ENCODE assay signal across 16 cellular contexts in genomic region chr2:96253006-96253405, GRCh38. TPM values are rescaled to one million over a fixed set of nuclear protein-coding genes. Genes with fewer than 3 reads are reported as not detected.
DNase-seq lines count a peak whose midpoint lies in the region; ATAC-seq, FAIRE-seq and TF ChIP-seq lines count a peak whose summit lies in the region.
"Had no signal": no experiment of that assay in that cellular context is flagged by ENCODE, and none has a peak within 500 bp of the region (broad histone marks: within the 10 kb centered on the region; RNA-seq: fewer than 3 reads in every experiment).

No MANE protein-coding gene starts in this region.

- ATAC-seq in effector memory CD8-positive, alpha-beta T cell (replicated peaks): no peak
- ATAC-seq in HepG2: peak; percentile 88
- ATAC-seq: Panc1 had no signal

- intact Hi-C loops in breast epithelium (cut with DNase I; ENCODE audit: low total_unique reads): no loop called here
- intact Hi-C loops in mammary epithelial cell (cut with micrococcal nuclease): no loop called here
- intact Hi-C loops in HepG2 (cut with micrococcal nuclease; ENCODE audit: unreplicated experiment): loop anchor here (1.0 to 5.0 kb wide), 2 partner anchors 12 to 254 kb away; partner anchors contain the start of genes NEURL3 and TMEM127
- intact Hi-C loops in spleen (cut with DNase I; ENCODE audit: low total_unique reads): no loop called here

- H3K27me3 Mint-ChIP-seq in effector memory CD8-positive, alpha-beta T cell: no peaks in the 10 kb centered on the region

- 50% methylated on average over 7 of the region's 7 CpGs for WGBS in mammary epithelial cell (ENCODE audit: low coverage, missing lambda C conversion rate)
- 18% methylated on average over 4 of the region's 7 CpGs for WGBS in HepG2 (ENCODE audit: low lambda C conversion rate)
- 78 to 89% (median 85%) methylated on average over 6 to 7 of the region's 7 CpGs for WGBS in spleen, 5 donors

- peaks cover 66% of the 10 kb centered on the region for H3K36me3 Mint-ChIP-seq in effector memory CD8-positive, alpha-beta T cell (ENCODE audit: insufficient read depth)

- DNase-seq in breast epithelium (ENCODE audit: low spot score in 2 of 2) (no peak), mammary epithelial cell (no peak), HepG2 (ENCODE audit: low spot score) (peak; percentile 43), spleen (no peak), NCI-H2107 treated with DMSO at 0.1 percent for 48 hours (lab: John Stamatoyannopoulos, UW; ENCODE audit: unreplicated experiment) (no peak), HuH-7.5 (ENCODE audit: low spot score) (no peak), NCI-H446 treated with DMSO at 0.1 percent for 48 hours (lab: John Stamatoyannopoulos, UW) (no peak)
- DNase-seq in effector memory CD8-positive, alpha-beta T cell: no peak
- DNase-seq: DMS 273 treated with DMSO at 0.1 percent for 48 hours, IMR-90, NCI-H1417, NCI-H1930, NCI-H510A treated with DMSO at 0.1 percent for 48 hours had no signal

- TF ChIP-seq CTCF in breast epithelium (IDR thresholded peaks at IDR 0.05): no peak
- TF ChIP-seq CTCF in mammary epithelial cell (conservative IDR thresholded peaks at IDR 0.05 in 1 of 2, IDR thresholded peaks at IDR 0.05 in 1 of 2; ENCODE audit: extremely low read depth in 1 of 2, insufficient read depth in 1 of 2, low read depth in 1 of 2, low read length in 2 of 2): no peak
- peak; percentile 81 for TF ChIP-seq CTCF in HepG2 (CRISPR knock-in tag; IDR thresholded peaks at IDR 0.05)
- TF ChIP-seq CTCF in spleen (IDR thresholded peaks at IDR 0.05 in 8 of 11, conservative IDR thresholded peaks at IDR 0.05 in 3 of 11): no peak

- no peak overlapping the region for H3K4me3 ChIP-seq in breast epithelium
- no peak overlapping the region for H3K4me3 ChIP-seq in mammary epithelial cell (replicated peaks in 1 of 3; ENCODE audit: insufficient read depth in 1 of 3, low read depth in 2 of 3, low read length in 3 of 3)
- H3K4me3 ChIP-seq in HepG2 (replicated peaks in 1 of 3; ENCODE audit: insufficient read depth in 1 of 3, low read depth in 2 of 3, low read length in 3 of 3): no peak overlapping the region
- H3K4me3 ChIP-seq in spleen: no peak overlapping the region

- in situ Hi-C loops in mammary epithelial cell (cut with MboI; ENCODE audit: low sequenced_read_pairs in 2 of 2) (loop anchor here in 1 of 2 donors (25.0 kb wide), 1 partner anchor 241 kb away; no protein-coding TSS in a partner anchor), HepG2 (cut with HindIII; ENCODE audit: extremely low pct_ligation_motif_present, low pct_unique_long_range_greater_than_20kb) (no loop called here)

- peaks cover 13 to 19% of the 10 kb centered on the region in 2 donors for H3K4me1 Mint-ChIP-seq in effector memory CD8-positive, alpha-beta T cell (ENCODE audit: low read depth in 2 of 2)

- H3K4me2 ChIP-seq in mammary epithelial cell (ENCODE audit: insufficient read depth, low read depth, low read length) (no peak overlapping the region), HepG2 (ENCODE audit: low read depth, low read length) (no peak overlapping the region)

- peaks cover 11% of the 10 kb centered on the region for H3K36me3 ChIP-seq in breast epithelium
- H3K36me3 ChIP-seq in mammary epithelial cell (ENCODE audit: insufficient read depth, low read length): peaks cover 9% of the 10 kb centered on the region
- H3K36me3 ChIP-seq in HepG2 (replicated peaks in 1 of 2; ENCODE audit: control insufficient read depth in 1 of 2, insufficient read depth in 2 of 2, low read length in 2 of 2): peaks cover 25 to 43% of the 10 kb centered on the region in 2 experiments
- peaks cover 2 to 76% (median 45%) of the 10 kb centered on the region in 6 donors for H3K36me3 ChIP-seq in spleen

- TF ChIP-seq POLR2A in breast epithelium (IDR thresholded peaks at IDR 0.05): no peak
- no peak for TF ChIP-seq POLR2A in HepG2 (IDR thresholded peaks at IDR 0.05; ENCODE audit: insufficient read depth in 1 of 2, low read depth in 2 of 2, low read length in 2 of 2)
- TF ChIP-seq POLR2A in spleen (IDR thresholded peaks at IDR 0.05): no peak

- POLR2A ChIA-PET in HepG2 (lab: Yijun Ruan, JAX): interaction anchor here (0.6 to 6.5 kb wide), 5 partner anchors 8 to 44 kb away, joined by 3 to 63 read pairs (median 9); partner anchors contain the start of genes CIAO1, STARD7 and TMEM127

- H3K9me3 ChIP-seq in breast epithelium: no peaks in the 10 kb centered on the region
- H3K9me3 ChIP-seq in mammary epithelial cell (replicated peaks; ENCODE audit: insufficient read depth, low read length): no peaks in the 10 kb centered on the region
- H3K9me3 ChIP-seq in HepG2 (ENCODE audit: low read length): no peaks in the 10 kb centered on the region
- H3K9me3 ChIP-seq in spleen: no peaks in the 10 kb centered on the region

- H3K4me1 ChIP-seq in breast epithelium (no peaks in the 10 kb centered on the region), mammary epithelial cell (ENCODE audit: insufficient read depth, low read length) (no peaks in the 10 kb centered on the region), HepG2 (ENCODE audit: insufficient read depth, low read length) (peaks cover 31% of the 10 kb centered on the region), spleen (peaks cover 51 to 98% (median 84%) of the 10 kb centered on the region in 6 donors)

- H3K27ac ChIP-seq in breast epithelium (peak overlapping the region; percentile 10 to 31), mammary epithelial cell (ENCODE audit: insufficient read depth, low read depth, low read length) (no peak overlapping the region), HepG2 (ENCODE audit: extremely low read length, insufficient read depth, low read length) (peak overlapping the region; percentile 50), spleen (peak overlapping the region in 6 of 8 donors; percentile 29 to 99 (median 90))
- H3K27ac ChIP-seq: 22Rv1 had no signal

- no peak overlapping the region for H3K4me3 Mint-ChIP-seq in effector memory CD8-positive, alpha-beta T cell

- CTCF ChIA-PET in mammary epithelial cell (lab: Charles Lee; ENCODE audit: low non-redundant PET): no interaction called here
- CTCF ChIA-PET in HepG2 (lab: Yijun Ruan, JAX; ENCODE audit: low intra/inter-chr PET ratio, low total read pairs): interaction anchor here (2.4 to 3.2 kb wide), 2 partner anchors 12 to 14 kb away, joined by 16 to 19 read pairs; partner anchors contain the start of genes CIAO1 and TMEM127

- dilution Hi-C loops in mammary epithelial cell (cut with HindIII; ENCODE audit: low sequenced_read_pairs): no loop called here

- H2AFZ ChIP-seq in mammary epithelial cell (ENCODE audit: low read depth, low read length) (no peak overlapping the region), HepG2 (ENCODE audit: low read length) (no peak overlapping the region)

- H4K20me1 ChIP-seq in mammary epithelial cell (ENCODE audit: insufficient read depth, low read length) (no peaks in the 10 kb centered on the region), HepG2 (ENCODE audit: insufficient read depth, low read length) (no peaks in the 10 kb centered on the region)

- no peak for TF ChIP-seq EP300 in HepG2 (IDR thresholded peaks at IDR 0.05; ENCODE audit: low read depth in 2 of 2, low read length in 2 of 2)
- no peak for TF ChIP-seq EP300 in HepG2 (CRISPR knock-in tag; IDR thresholded peaks at IDR 0.05; ENCODE audit: borderline replicate concordance)

- FAIRE-seq in HepG2 (lab: Jason Lieb, UNC): peak; percentile 49
- FAIRE-seq: H54 had no signal

- H3K27ac Mint-ChIP-seq in effector memory CD8-positive, alpha-beta T cell: peak overlapping the region; percentile 54 to 57

- H3K27me3 ChIP-seq in breast epithelium (no peaks in the 10 kb centered on the region), mammary epithelial cell (ENCODE audit: insufficient read depth, low read length) (no peaks in the 10 kb centered on the region), HepG2 (ENCODE audit: control insufficient read depth in 1 of 2, insufficient read depth in 2 of 2, low read length in 2 of 2) (no peaks in the 10 kb centered on the region), spleen (replicated peaks in 1 of 7) (no peaks in the 10 kb centered on the region)

- H3K9ac ChIP-seq in mammary epithelial cell (ENCODE audit: insufficient read depth, low read length): no peak overlapping the region
- peak overlapping the region; percentile 29 for H3K9ac ChIP-seq in HepG2 (ENCODE audit: insufficient read depth, low read depth, low read length)

- peak; percentile 75 for TF ChIP-seq RAD21 in HepG2 (CRISPR knock-in tag; IDR thresholded peaks at IDR 0.05)

- H3K9me3 Mint-ChIP-seq in effector memory CD8-positive, alpha-beta T cell: no peaks in the 10 kb centered on the region

- H3K79me2 ChIP-seq in mammary epithelial cell (ENCODE audit: insufficient read depth, low read length): peaks cover 10% of the 10 kb centered on the region
- H3K79me2 ChIP-seq in HepG2 (ENCODE audit: insufficient read depth, low read length): peaks cover 13% of the 10 kb centered on the region

- BruUV-seq in mammary epithelial cell (replicated peaks; lab: Mats Ljungman, UMichigan) (no TSS peak), HepG2 (replicated peaks; lab: Mats Ljungman, UMichigan) (no TSS peak)

RNA-seq across cellular contexts. Expression of gene TMEM127, which starts 12.8 kb away (rescaled TPM):
- total RNA-seq in breast epithelium (10 to 100 TPM; 31.1 to 44.5 (median 35.2) TPM), mammary epithelial cell (10 to 100 TPM; 39.9 to 43.8 TPM), HepG2 (2016; rRNA removed; fragmentation: Illumina TruSeq; extraction: Trizol) (15.7 and 21.5 TPM in 2 replicates), spleen (10 to 100 TPM; 61.1 to 83.3 (median 70.0) TPM)
- polyA plus RNA-seq in mammary epithelial cell (47.6 TPM), HepG2 (2011; rRNA removed) (33.9 and 45.2 TPM in 2 replicates), spleen (10 to 100 TPM in 1 of 3 donors, 1 to 10 TPM in 2; 7.5 to 17.3 (median 8.4) TPM)
- 36.5 TPM for polyA minus RNA-seq in mammary epithelial cell
- 1.6 and 1.7 TPM in 2 replicates for total RNA-seq in HepG2 (2016; cell fraction: cytosol; rRNA removed; fragmentation: Illumina TruSeq; extraction: Trizol; ENCODE audit: low read depth)
- 13.2 and 21.0 TPM in 2 replicates for total RNA-seq in HepG2 (2016; cell fraction: insoluble cytoplasmic fraction; rRNA removed; fragmentation: Illumina TruSeq; extraction: Trizol)
- total RNA-seq in HepG2 (2016; cell fraction: membrane; rRNA removed; fragmentation: Illumina TruSeq; extraction: Trizol): 7.2 and 9.0 TPM in 2 replicates
- total RNA-seq in HepG2 (2016; cell fraction: nucleus; rRNA removed; fragmentation: Illumina TruSeq; extraction: Trizol): 18.7 and 20.0 TPM in 2 replicates
- polyA plus RNA-seq in HepG2 (2011; cell fraction: cytosol; rRNA removed): 24.6 and 25.3 TPM in 2 replicates
- polyA plus RNA-seq in HepG2 (2011; cell fraction: nucleus; rRNA removed): 23.8 and 26.6 TPM in 2 replicates
- 18.5 and 22.4 TPM in 2 replicates for polyA plus RNA-seq in HepG2 (2012)
- polyA plus RNA-seq in HepG2 (2016; cell fraction: cytosol; fragmentation: Illumina TruSeq; extraction: Trizol; ENCODE audit: low read depth): 1.5 and 1.9 TPM in 2 replicates
- 13.9 and 16.7 TPM in 2 replicates for polyA plus RNA-seq in HepG2 (2016; cell fraction: insoluble cytoplasmic fraction; fragmentation: Illumina TruSeq; extraction: Trizol; ENCODE audit: low read depth)
- 5.0 and 5.8 TPM in 2 replicates for polyA plus RNA-seq in HepG2 (2016; cell fraction: membrane; fragmentation: Illumina TruSeq; extraction: Trizol; ENCODE audit: low read depth)
- polyA plus RNA-seq in HepG2 (2016; cell fraction: nucleus; fragmentation: Illumina TruSeq; extraction: Trizol; ENCODE audit: insufficient read depth, low read depth): 26.4 and 31.8 TPM in 2 replicates
- 75.3 and 118 TPM in 2 replicates for polyA minus RNA-seq in HepG2 (2011; rRNA and poly(A)+ RNA removed; ENCODE audit: low replicate concordance)
- polyA minus RNA-seq in HepG2 (2011; cell fraction: cytosol; rRNA and poly(A)+ RNA removed): 16.4 and 21.8 TPM in 2 replicates
- 26.3 and 29.3 TPM in 2 replicates for polyA minus RNA-seq in HepG2 (2011; cell fraction: nucleus; rRNA and poly(A)+ RNA removed)

RNA-seq across cellular contexts. Expression of gene CIAO1, which starts 13.0 kb away (rescaled TPM):
- 100 to 1,000 TPM; 119 to 131 (median 127) TPM for total RNA-seq in breast epithelium
- 10 to 100 TPM; 64.5 to 93.9 TPM for total RNA-seq in mammary epithelial cell
- polyA plus RNA-seq in mammary epithelial cell: 92.4 TPM
- 108 TPM for polyA minus RNA-seq in mammary epithelial cell
- 99.3 and 118 TPM in 2 replicates for total RNA-seq in HepG2 (2016; rRNA removed; fragmentation: Illumina TruSeq; extraction: Trizol)
- 14.9 and 15.6 TPM in 2 replicates for total RNA-seq in HepG2 (2016; cell fraction: cytosol; rRNA removed; fragmentation: Illumina TruSeq; extraction: Trizol; ENCODE audit: low read depth)
- total RNA-seq in HepG2 (2016; cell fraction: insoluble cytoplasmic fraction; rRNA removed; fragmentation: Illumina TruSeq; extraction: Trizol): 102 and 121 TPM in 2 replicates
- total RNA-seq in HepG2 (2016; cell fraction: membrane; rRNA removed; fragmentation: Illumina TruSeq; extraction: Trizol): 38.1 and 39.7 TPM in 2 replicates
- 61.9 and 65.1 TPM in 2 replicates for total RNA-seq in HepG2 (2016; cell fraction: nucleus; rRNA removed; fragmentation: Illumina TruSeq; extraction: Trizol)
- 109 and 120 TPM in 2 replicates for polyA plus RNA-seq in HepG2 (2011; rRNA removed)
- 120 and 159 TPM in 2 replicates for polyA plus RNA-seq in HepG2 (2011; cell fraction: cytosol; rRNA removed)
- 110 and 111 TPM in 2 replicates for polyA plus RNA-seq in HepG2 (2011; cell fraction: nucleus; rRNA removed)
- polyA plus RNA-seq in HepG2 (2012): 69.5 and 70.0 TPM in 2 replicates
- polyA plus RNA-seq in HepG2 (2016; cell fraction: cytosol; fragmentation: Illumina TruSeq; extraction: Trizol; ENCODE audit: low read depth): 16.2 and 16.4 TPM in 2 replicates
- polyA plus RNA-seq in HepG2 (2016; cell fraction: insoluble cytoplasmic fraction; fragmentation: Illumina TruSeq; extraction: Trizol; ENCODE audit: low read depth): 117 and 126 TPM in 2 replicates
- polyA plus RNA-seq in HepG2 (2016; cell fraction: membrane; fragmentation: Illumina TruSeq; extraction: Trizol; ENCODE audit: low read depth): 29.3 and 29.6 TPM in 2 replicates
- 148 and 152 TPM in 2 replicates for polyA plus RNA-seq in HepG2 (2016; cell fraction: nucleus; fragmentation: Illumina TruSeq; extraction: Trizol; ENCODE audit: insufficient read depth, low read depth)
- 225 and 243 TPM in 2 replicates for polyA minus RNA-seq in HepG2 (2011; rRNA and poly(A)+ RNA removed; ENCODE audit: low replicate concordance)
- 65.5 and 66.8 TPM in 2 replicates for polyA minus RNA-seq in HepG2 (2011; cell fraction: cytosol; rRNA and poly(A)+ RNA removed)
- 49.4 and 55.6 TPM in 2 replicates for polyA minus RNA-seq in HepG2 (2011; cell fraction: nucleus; rRNA and poly(A)+ RNA removed)
- total RNA-seq in spleen: 100 to 1,000 TPM in 3 of 7 donors, 10 to 100 TPM in 4; 63.9 to 122 (median 76.7) TPM
- polyA plus RNA-seq in spleen: 10 to 100 TPM; 31.3 to 49.1 (median 39.5) TPM

RNA-seq across cellular contexts. Expression of gene STARD7, which starts 44.4 kb away (rescaled TPM):
- total RNA-seq in breast epithelium (100 to 1,000 TPM in 1 of 3 donors, 10 to 100 TPM in 2; 84.9 to 133 (median 96.3) TPM), mammary epithelial cell (100 to 1,000 TPM in 1 of 2 donors, 10 to 100 TPM in 1; 96.7 to 241 TPM), HepG2 (2016; rRNA removed; fragmentation: Illumina TruSeq; extraction: Trizol) (300 and 332 TPM in 2 replicates), spleen (100 to 1,000 TPM in 5 of 7 donors, 10 to 100 TPM in 2; 89.8 to 174 (median 123) TPM)
- polyA plus RNA-seq in mammary epithelial cell (65.8 TPM), HepG2 (2011; rRNA removed) (67.2 and 88.2 TPM in 2 replicates), spleen (10 to 100 TPM; 45.1 to 73.0 (median 52.2) TPM)
- 90.8 TPM for polyA minus RNA-seq in mammary epithelial cell
- total RNA-seq in HepG2 (2016; cell fraction: cytosol; rRNA removed; fragmentation: Illumina TruSeq; extraction: Trizol; ENCODE audit: low read depth): 45.1 and 56.7 TPM in 2 replicates
- 302 and 329 TPM in 2 replicates for total RNA-seq in HepG2 (2016; cell fraction: insoluble cytoplasmic fraction; rRNA removed; fragmentation: Illumina TruSeq; extraction: Trizol)
- 220 and 258 TPM in 2 replicates for total RNA-seq in HepG2 (2016; cell fraction: membrane; rRNA removed; fragmentation: Illumina TruSeq; extraction: Trizol)
- total RNA-seq in HepG2 (2016; cell fraction: nucleus; rRNA removed; fragmentation: Illumina TruSeq; extraction: Trizol): 168 and 191 TPM in 2 replicates
- 44.2 and 66.6 TPM in 2 replicates for polyA plus RNA-seq in HepG2 (2011; cell fraction: cytosol; rRNA removed)
- polyA plus RNA-seq in HepG2 (2011; cell fraction: nucleus; rRNA removed): 90.2 and 107 TPM in 2 replicates
- 93.8 and 117 TPM in 2 replicates for polyA plus RNA-seq in HepG2 (2012)
- polyA plus RNA-seq in HepG2 (2016; cell fraction: cytosol; fragmentation: Illumina TruSeq; extraction: Trizol; ENCODE audit: low read depth): 26.0 and 34.9 TPM in 2 replicates
- 237 and 245 TPM in 2 replicates for polyA plus RNA-seq in HepG2 (2016; cell fraction: insoluble cytoplasmic fraction; fragmentation: Illumina TruSeq; extraction: Trizol; ENCODE audit: low read depth)
- 111 and 128 TPM in 2 replicates for polyA plus RNA-seq in HepG2 (2016; cell fraction: membrane; fragmentation: Illumina TruSeq; extraction: Trizol; ENCODE audit: low read depth)
- polyA plus RNA-seq in HepG2 (2016; cell fraction: nucleus; fragmentation: Illumina TruSeq; extraction: Trizol; ENCODE audit: insufficient read depth, low read depth): 205 and 220 TPM in 2 replicates
- polyA minus RNA-seq in HepG2 (2011; rRNA and poly(A)+ RNA removed; ENCODE audit: low replicate concordance): 78.3 and 92.3 TPM in 2 replicates
- polyA minus RNA-seq in HepG2 (2011; cell fraction: cytosol; rRNA and poly(A)+ RNA removed): 89.8 and 100 TPM in 2 replicates
- 137 and 187 TPM in 2 replicates for polyA minus RNA-seq in HepG2 (2011; cell fraction: nucleus; rRNA and poly(A)+ RNA removed)

RNA-seq across cellular contexts. Expression of gene SNRNP200, which starts 52.3 kb away (rescaled TPM):
- total RNA-seq in breast epithelium (100 to 1,000 TPM in 2 of 3 donors, 10 to 100 TPM in 1; 99.4 to 111 (median 109) TPM), mammary epithelial cell (10 to 100 TPM; 45.5 to 93.8 TPM), HepG2 (2016; rRNA removed; fragmentation: Illumina TruSeq; extraction: Trizol) (99.0 and 163 TPM in 2 replicates), spleen (100 to 1,000 TPM; 110 to 139 (median 130) TPM)
- polyA plus RNA-seq in mammary epithelial cell (108 TPM), HepG2 (2011; rRNA removed) (228 and 232 TPM in 2 replicates), spleen (10 to 100 TPM; 60.5 to 74.4 (median 73.6) TPM)
- 191 TPM for polyA minus RNA-seq in mammary epithelial cell
- 47.2 and 52.9 TPM in 2 replicates for total RNA-seq in HepG2 (2016; cell fraction: cytosol; rRNA removed; fragmentation: Illumina TruSeq; extraction: Trizol; ENCODE audit: low read depth)
- total RNA-seq in HepG2 (2016; cell fraction: insoluble cytoplasmic fraction; rRNA removed; fragmentation: Illumina TruSeq; extraction: Trizol): 96.1 and 157 TPM in 2 replicates
- 38.5 and 38.9 TPM in 2 replicates for total RNA-seq in HepG2 (2016; cell fraction: membrane; rRNA removed; fragmentation: Illumina TruSeq; extraction: Trizol)
- total RNA-seq in HepG2 (2016; cell fraction: nucleus; rRNA removed; fragmentation: Illumina TruSeq; extraction: Trizol): 100 and 111 TPM in 2 replicates
- 208 and 241 TPM in 2 replicates for polyA plus RNA-seq in HepG2 (2011; cell fraction: cytosol; rRNA removed)
- polyA plus RNA-seq in HepG2 (2011; cell fraction: nucleus; rRNA removed): 356 and 374 TPM in 2 replicates
- 140 and 148 TPM in 2 replicates for polyA plus RNA-seq in HepG2 (2012)
- 7.3 and 8.8 TPM in 2 replicates for polyA plus RNA-seq in HepG2 (2016; cell fraction: cytosol; fragmentation: Illumina TruSeq; extraction: Trizol; ENCODE audit: low read depth)
- polyA plus RNA-seq in HepG2 (2016; cell fraction: insoluble cytoplasmic fraction; fragmentation: Illumina TruSeq; extraction: Trizol; ENCODE audit: low read depth): 181 and 193 TPM in 2 replicates
- 14.0 and 16.1 TPM in 2 replicates for polyA plus RNA-seq in HepG2 (2016; cell fraction: membrane; fragmentation: Illumina TruSeq; extraction: Trizol; ENCODE audit: low read depth)
- polyA plus RNA-seq in HepG2 (2016; cell fraction: nucleus; fragmentation: Illumina TruSeq; extraction: Trizol; ENCODE audit: insufficient read depth, low read depth): 219 and 234 TPM in 2 replicates
- polyA minus RNA-seq in HepG2 (2011; rRNA and poly(A)+ RNA removed; ENCODE audit: low replicate concordance): 554 and 704 TPM in 2 replicates
- polyA minus RNA-seq in HepG2 (2011; cell fraction: cytosol; rRNA and poly(A)+ RNA removed): 179 and 186 TPM in 2 replicates
- 151 and 182 TPM in 2 replicates for polyA minus RNA-seq in HepG2 (2011; cell fraction: nucleus; rRNA and poly(A)+ RNA removed)
